In the genomic region with DNA sequence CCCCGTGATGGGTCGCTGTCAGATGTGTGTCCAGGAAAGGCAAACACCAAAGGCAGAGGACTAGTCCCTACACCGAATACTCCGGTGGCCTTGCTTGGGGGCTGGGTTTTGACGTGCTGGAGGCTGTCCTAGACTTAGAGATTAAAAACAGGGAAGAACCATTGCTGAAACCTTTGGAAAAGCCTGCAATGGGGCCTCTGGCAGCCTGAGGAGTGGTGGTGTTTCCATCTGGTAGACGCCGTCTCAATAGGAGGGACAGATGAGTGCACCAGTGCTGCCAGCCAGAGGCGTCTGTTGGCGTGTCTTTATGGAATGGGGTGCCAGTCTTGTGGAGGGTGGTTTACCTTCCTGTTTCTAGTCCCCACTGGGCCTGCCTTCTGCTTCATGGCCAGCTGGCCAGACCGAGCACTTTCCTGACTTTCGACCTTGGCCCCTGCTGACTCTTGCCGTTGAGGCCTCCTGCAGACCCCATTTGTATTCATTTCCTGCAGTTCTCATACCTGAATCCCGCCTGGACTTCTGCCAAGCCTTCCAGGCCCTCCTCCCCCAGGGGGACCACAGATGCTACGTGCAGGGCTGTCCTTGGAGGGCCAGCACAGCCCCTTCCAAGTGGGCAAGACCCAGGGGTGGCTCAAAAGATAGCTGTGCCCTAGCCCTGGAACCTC, we compare ENCODE assay signal across 17 cellular contexts. TPM values are rescaled to one million over a fixed set of nuclear protein-coding genes. Genes with fewer than 3 reads are reported as not detected.
DNase-seq lines count a peak whose midpoint lies in the region; ATAC-seq and TF ChIP-seq lines count a peak whose summit lies in the region.
"Had no signal": no experiment of that assay in that cellular context is flagged by ENCODE, and none has a peak within 500 bp of the region (broad histone marks: within the 10 kb centered on the region; RNA-seq: fewer than 3 reads in every experiment).

No MANE protein-coding gene starts in this region.

- H3K4me3 Mint-ChIP-seq in WTC11: no peak overlapping the region
- H3K4me3 Mint-ChIP-seq: activated CD4-positive, alpha-beta memory T cell treated with anti-CD3 and anti-CD28 coated beads for 36 hours; activated T-helper 1 cell treated with anti-CD3 and anti-CD28 coated beads, Interleukin-12 subunit alpha, Interleukin-12 subunit beta, Interleukin-2, Interleukin-4 antibody, amounts not matched to agents 30 ng/mL and 10 ng/mL and 1 ng/mL, durations not matched to agents 14 hours and 24 hours and 36 hours had no signal

- TF ChIP-seq POLR2A in erythroblast (IDR thresholded peaks at IDR 0.05; ENCODE audit: low read length): no peak

- intact Hi-C loops in Right ventricle myocardium superior (cut with DNase I): no loop called here
- intact Hi-C loops in Right ventricle myocardium inferior (cut with DNase I): no loop called here
- intact Hi-C loops in upper lobe of right lung (cut with DNase I): no loop called here

- no peaks in the 10 kb centered on the region for H3K27me3 Mint-ChIP-seq in WTC11 (ENCODE audit: low read depth)
- H3K27me3 Mint-ChIP-seq: activated CD4-positive, alpha-beta memory T cell treated with anti-CD3 and anti-CD28 coated beads for 36 hours; progenitor cell of endocrine pancreas had no signal

- POLR2A ChIA-PET in WTC11 (lab: Charles Lee): no interaction called here

- H3K36me3 Mint-ChIP-seq in WTC11: peaks cover 28% of the 10 kb centered on the region

- H3K9me3 Mint-ChIP-seq in WTC11: no peaks in the 10 kb centered on the region
- H3K9me3 Mint-ChIP-seq: activated CD4-positive, alpha-beta memory T cell treated with anti-CD3 and anti-CD28 coated beads for 36 hours; activated T-helper 1 cell treated with anti-CD3 and anti-CD28 coated beads, Interleukin-12 subunit alpha, Interleukin-12 subunit beta, Interleukin-2, Interleukin-4 antibody, amounts not matched to agents 30 ng/mL and 10 ng/mL and 1 ng/mL, durations not matched to agents 14 hours and 24 hours and 36 hours had no signal

- H3K27ac Mint-ChIP-seq in WTC11: peak overlapping the region; percentile 93
- H3K27ac Mint-ChIP-seq: activated T-helper 1 cell treated with anti-CD3 and anti-CD28 coated beads, Interleukin-12 subunit alpha, Interleukin-12 subunit beta, Interleukin-2, Interleukin-4 antibody, amounts not matched to agents 30 ng/mL and 10 ng/mL and 1 ng/mL, durations not matched to agents 14 hours and 24 hours and 36 hours had no signal

- no peaks in the 10 kb centered on the region for H3K9me3 ChIP-seq in upper lobe of right lung
- H3K9me3 ChIP-seq: HAP-1, left ventricle myocardium inferior had no signal

- H3K4me1 ChIP-seq in upper lobe of right lung: no peaks in the 10 kb centered on the region

- TF ChIP-seq CTCF in WTC11 (IDR thresholded peaks at IDR 0.05) (no peak), upper lobe of right lung (IDR thresholded peaks at IDR 0.05) (no peak)

- ATAC-seq in Right ventricle myocardium superior (ENCODE audit: poor library complexity): no peak
- ATAC-seq in Right ventricle myocardium inferior: no peak
- peak; percentile 10; the same call in 1 of the 2 replicates for ATAC-seq in WTC11
- no peak for ATAC-seq in upper lobe of right lung
- ATAC-seq in GM21576 (IDR thresholded peaks at IDR 0.05; ENCODE audit: unreplicated experiment): no peak
- ATAC-seq: PC-3 had no signal

- H3K27me3 ChIP-seq in upper lobe of right lung: no peaks in the 10 kb centered on the region

- H3K4me1 Mint-ChIP-seq in WTC11: peaks cover 41% of the 10 kb centered on the region

- H3K27ac ChIP-seq in upper lobe of right lung: no peak overlapping the region
- H3K27ac ChIP-seq: left ventricle myocardium inferior had no signal

- H3K36me3 ChIP-seq in upper lobe of right lung: peaks cover 18% of the 10 kb centered on the region

- DNase-seq in Right ventricle myocardium superior: peak; percentile 11
- DNase-seq in Right ventricle myocardium inferior (ENCODE audit: missing footprints): no peak
- DNase-seq in WTC11 (ENCODE audit: low spot score): peak; percentile 18
- peak; percentile 64 for DNase-seq in mesenteric fat pad (ENCODE audit: low spot score)
- DNase-seq in upper lobe of right lung: peak; percentile 44
- no peak for DNase-seq in stimulated activated naive CD4-positive, alpha-beta T cell (lab: John Stamatoyannopoulos, UW)
- DNase-seq in erythroblast (lab: John Stamatoyannopoulos, UW): no peak
- DNase-seq: activated CD4-positive, alpha-beta memory T cell treated with anti-CD3 and anti-CD28 coated beads for 36 hours; anterior cingulate cortex; foreskin fibroblast; left ventricle myocardium inferior; PC-3; stimulated activated CD4-positive, alpha-beta T cell treated with anti-CD3 and anti-CD28 coated beads, Interleukin-12 subunit alpha, Interleukin-12 subunit beta, amount 100 ng/mL, for 4 hours had no signal

- CTCF ChIA-PET in WTC11 (lab: Charles Lee): interaction anchor here (1.0 to 1.1 kb wide), 2 partner anchors 10 to 24 kb away, joined by 3 to 5 read pairs; no protein-coding TSS in a partner anchor

- H3K4me3 ChIP-seq in upper lobe of right lung: no peak overlapping the region
- H3K4me3 ChIP-seq: HAP-1, left ventricle myocardium inferior had no signal

TF ChIP-seq in WTC11, 78 proteins besides CTCF, POLR2A, EP300 and RAD21:
- TF ChIP-seq, protein P1, sequence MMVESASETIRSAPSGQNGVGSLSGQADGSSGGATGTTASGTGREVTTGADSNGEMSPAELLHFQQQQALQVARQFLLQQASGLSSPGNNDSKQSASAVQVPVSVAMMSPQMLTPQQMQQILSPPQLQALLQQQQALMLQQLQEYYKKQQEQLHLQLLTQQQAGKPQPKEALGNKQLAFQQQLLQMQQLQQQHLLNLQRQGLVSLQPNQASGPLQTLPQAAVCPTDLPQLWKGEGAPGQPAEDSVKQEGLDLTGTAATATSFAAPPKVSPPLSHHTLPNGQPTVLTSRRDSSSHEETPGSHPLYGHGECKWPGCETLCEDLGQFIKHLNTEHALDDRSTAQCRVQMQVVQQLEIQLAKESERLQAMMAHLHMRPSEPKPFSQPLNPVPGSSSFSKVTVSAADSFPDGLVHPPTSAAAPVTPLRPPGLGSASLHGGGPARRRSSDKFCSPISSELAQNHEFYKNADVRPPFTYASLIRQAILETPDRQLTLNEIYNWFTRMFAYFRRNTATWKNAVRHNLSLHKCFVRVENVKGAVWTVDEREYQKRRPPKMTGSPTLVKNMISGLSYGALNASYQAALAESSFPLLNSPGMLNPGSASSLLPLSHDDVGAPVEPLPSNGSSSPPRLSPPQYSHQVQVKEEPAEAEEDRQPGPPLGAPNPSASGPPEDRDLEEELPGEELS (CRISPR knock-in tag; IDR thresholded peaks at IDR 0.05): no peak
- TF ChIP-seq, protein P2, sequence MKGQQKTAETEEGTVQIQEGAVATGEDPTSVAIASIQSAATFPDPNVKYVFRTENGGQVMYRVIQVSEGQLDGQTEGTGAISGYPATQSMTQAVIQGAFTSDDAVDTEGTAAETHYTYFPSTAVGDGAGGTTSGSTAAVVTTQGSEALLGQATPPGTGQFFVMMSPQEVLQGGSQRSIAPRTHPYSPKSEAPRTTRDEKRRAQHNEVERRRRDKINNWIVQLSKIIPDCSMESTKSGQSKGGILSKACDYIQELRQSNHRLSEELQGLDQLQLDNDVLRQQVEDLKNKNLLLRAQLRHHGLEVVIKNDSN (CRISPR knock-in tag; IDR thresholded peaks at IDR 0.05): no peak
- TF ChIP-seq ETV6 (CRISPR knock-in tag; IDR thresholded peaks at IDR 0.05): no peak
- TF ChIP-seq, protein P3, sequence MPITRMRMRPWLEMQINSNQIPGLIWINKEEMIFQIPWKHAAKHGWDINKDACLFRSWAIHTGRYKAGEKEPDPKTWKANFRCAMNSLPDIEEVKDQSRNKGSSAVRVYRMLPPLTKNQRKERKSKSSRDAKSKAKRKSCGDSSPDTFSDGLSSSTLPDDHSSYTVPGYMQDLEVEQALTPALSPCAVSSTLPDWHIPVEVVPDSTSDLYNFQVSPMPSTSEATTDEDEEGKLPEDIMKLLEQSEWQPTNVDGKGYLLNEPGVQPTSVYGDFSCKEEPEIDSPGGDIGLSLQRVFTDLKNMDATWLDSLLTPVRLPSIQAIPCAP (CRISPR knock-in tag; IDR thresholded peaks at IDR 0.05): no peak
- no peak for TF ChIP-seq ZNF263 (CRISPR knock-in tag; IDR thresholded peaks at IDR 0.05; ENCODE audit: low read depth)
- TF ChIP-seq NR1H2 (CRISPR knock-in tag; IDR thresholded peaks at IDR 0.05): no peak
- TF ChIP-seq, protein P4, sequence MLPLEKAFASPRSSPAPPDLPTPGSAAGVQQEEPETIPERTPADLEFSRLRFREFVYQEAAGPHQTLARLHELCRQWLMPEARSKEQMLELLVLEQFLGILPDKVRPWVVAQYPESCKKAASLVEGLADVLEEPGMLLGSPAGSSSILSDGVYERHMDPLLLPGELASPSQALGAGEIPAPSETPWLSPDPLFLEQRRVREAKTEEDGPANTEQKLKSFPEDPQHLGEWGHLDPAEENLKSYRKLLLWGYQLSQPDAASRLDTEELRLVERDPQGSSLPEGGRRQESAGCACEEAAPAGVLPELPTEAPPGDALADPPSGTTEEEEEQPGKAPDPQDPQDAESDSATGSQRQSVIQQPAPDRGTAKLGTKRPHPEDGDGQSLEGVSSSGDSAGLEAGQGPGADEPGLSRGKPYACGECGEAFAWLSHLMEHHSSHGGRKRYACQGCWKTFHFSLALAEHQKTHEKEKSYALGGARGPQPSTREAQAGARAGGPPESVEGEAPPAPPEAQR (CRISPR knock-in tag; IDR thresholded peaks at IDR 0.05): no peak

RNA-seq across cellular contexts. Expression of gene DNASE1, which starts 2.0 kb away (rescaled TPM):
- total RNA-seq in Right ventricle myocardium superior (8.1 TPM), Right ventricle myocardium inferior (7.5 TPM), WTC11 (2021) (13.5 to 15.7 TPM (median 13.9 TPM) in 3 replicates), mesenteric fat pad (4.3 TPM), upper lobe of right lung (18.4 TPM)

RNA-seq across cellular contexts. Expression of gene SLX4, which starts 41.1 kb away (rescaled TPM):
- total RNA-seq in Right ventricle myocardium superior (3.2 TPM), Right ventricle myocardium inferior (3.3 TPM), WTC11 (2021) (16.3 to 18.0 TPM (median 16.7 TPM) in 3 replicates), mesenteric fat pad (4.4 TPM), upper lobe of right lung (5.1 TPM)

Comparison
In these comparisons a context has a peak if more than half of its experiments do, and no peak if none do; other contexts are left out.
1. DNase-seq: peak in Right ventricle myocardium superior (single experiment), WTC11 (single experiment), mesenteric fat pad (single experiment) and upper lobe of right lung (single experiment); none in Right ventricle myocardium inferior (single experiment), stimulated activated naive CD4-positive, alpha-beta T cell (0 of 6) and erythroblast (0 of 2).